2 cellular contexts compared by ENCODE assay signal in genomic region chr2:75622929-75623328, GRCh38.
TF ChIP-seq lines count a peak whose summit lies in the region.

No MANE protein-coding gene starts in this region.

TF ChIP-seq in SK-N-SH, 30 proteins besides CTCF, POLR2A, EP300 and RAD21 (continued from another document):
- TF ChIP-seq, protein P1, sequence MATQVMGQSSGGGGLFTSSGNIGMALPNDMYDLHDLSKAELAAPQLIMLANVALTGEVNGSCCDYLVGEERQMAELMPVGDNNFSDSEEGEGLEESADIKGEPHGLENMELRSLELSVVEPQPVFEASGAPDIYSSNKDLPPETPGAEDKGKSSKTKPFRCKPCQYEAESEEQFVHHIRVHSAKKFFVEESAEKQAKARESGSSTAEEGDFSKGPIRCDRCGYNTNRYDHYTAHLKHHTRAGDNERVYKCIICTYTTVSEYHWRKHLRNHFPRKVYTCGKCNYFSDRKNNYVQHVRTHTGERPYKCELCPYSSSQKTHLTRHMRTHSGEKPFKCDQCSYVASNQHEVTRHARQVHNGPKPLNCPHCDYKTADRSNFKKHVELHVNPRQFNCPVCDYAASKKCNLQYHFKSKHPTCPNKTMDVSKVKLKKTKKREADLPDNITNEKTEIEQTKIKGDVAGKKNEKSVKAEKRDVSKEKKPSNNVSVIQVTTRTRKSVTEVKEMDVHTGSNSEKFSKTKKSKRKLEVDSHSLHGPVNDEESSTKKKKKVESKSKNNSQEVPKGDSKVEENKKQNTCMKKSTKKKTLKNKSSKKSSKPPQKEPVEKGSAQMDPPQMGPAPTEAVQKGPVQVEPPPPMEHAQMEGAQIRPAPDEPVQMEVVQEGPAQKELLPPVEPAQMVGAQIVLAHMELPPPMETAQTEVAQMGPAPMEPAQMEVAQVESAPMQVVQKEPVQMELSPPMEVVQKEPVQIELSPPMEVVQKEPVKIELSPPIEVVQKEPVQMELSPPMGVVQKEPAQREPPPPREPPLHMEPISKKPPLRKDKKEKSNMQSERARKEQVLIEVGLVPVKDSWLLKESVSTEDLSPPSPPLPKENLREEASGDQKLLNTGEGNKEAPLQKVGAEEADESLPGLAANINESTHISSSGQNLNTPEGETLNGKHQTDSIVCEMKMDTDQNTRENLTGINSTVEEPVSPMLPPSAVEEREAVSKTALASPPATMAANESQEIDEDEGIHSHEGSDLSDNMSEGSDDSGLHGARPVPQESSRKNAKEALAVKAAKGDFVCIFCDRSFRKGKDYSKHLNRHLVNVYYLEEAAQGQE (IDR thresholded peaks at IDR 0.05; ENCODE audit: low read depth, low read length), result peak; percentile 80

TF ChIP-seq in HEK293, 187 proteins besides CTCF, POLR2A, EP300 and RAD21 (continued from another document):
- TF ChIP-seq, protein P1 (tag by site-specific recombination; IDR thresholded peaks at IDR 0.05), result peak; percentile 60
